ENCODE assay signal across 8 cellular contexts in genomic region chr7:1457949-1458675, GRCh38. TPM values are rescaled to one million over a fixed set of nuclear protein-coding genes. Genes with fewer than 3 reads are reported as not detected.
DNase-seq lines count a peak whose midpoint lies in the region; ATAC-seq and TF ChIP-seq lines count a peak whose summit lies in the region.

No MANE protein-coding gene starts in this region.

- no peaks in the 10 kb centered on the region for H3K27me3 ChIP-seq in mucosa of stomach (ENCODE audit: control insufficient read depth, insufficient read depth, low read length)

- H3K9ac ChIP-seq in mucosa of stomach (ENCODE audit: low read length), result peak overlapping the region; percentile 77

- peaks cover 79% of the 10 kb centered on the region for H3K4me1 ChIP-seq in mucosa of stomach (ENCODE audit: control insufficient read depth, insufficient read depth, low read length)

- no peak for TF ChIP-seq POLR2A in GM18505 (IDR thresholded peaks at IDR 0.05; ENCODE audit: borderline replicate concordance, extremely low read depth, insufficient read depth, insufficient read length)

- H3K27ac ChIP-seq in caudate nucleus (ENCODE audit: low read depth, low read length), result peak overlapping the region; percentile 52

- in situ Hi-C loops in GM13976 (cut with MboI; ENCODE audit: low sequenced_read_pairs, unreplicated experiment), result no loop called here

- intact Hi-C loops in sciatic nerve (cut with DNase I), result no loop called here

- ATAC-seq in GM18505 (IDR thresholded peaks at IDR 0.05; ENCODE audit: unreplicated experiment), result no peak
- ATAC-seq in sciatic nerve, result no peak

- H3K9me3 ChIP-seq in mucosa of stomach (ENCODE audit: control insufficient read depth, low read length), result no peaks in the 10 kb centered on the region

- peak overlapping the region; percentile 92 for H3K4me3 ChIP-seq in AG09309 (ENCODE audit: control insufficient read depth, low read depth, low read length)
- H3K4me3 ChIP-seq in LNCaP clone FGC (ENCODE audit: low read depth, low read length), result peak overlapping the region; percentile 79
- peak overlapping the region; percentile 77 for H3K4me3 ChIP-seq in mucosa of stomach (ENCODE audit: low read length)

- H3K36me3 ChIP-seq in mucosa of stomach (ENCODE audit: control insufficient read depth, insufficient read depth, low read length), result no peaks in the 10 kb centered on the region

- DNase-seq in AG09309 (ENCODE audit: low read depth) (no peak), LNCaP clone FGC (ENCODE audit: low read depth) (no peak), caudate nucleus (lab: John Stamatoyannopoulos, UW) (peak in 5 of 61 donors; percentile 8 to 39 (median 27)), GM13976 (ENCODE audit: low spot score) (no peak), sciatic nerve (ENCODE audit: low spot score) (no peak)
- DNase-seq in stimulated activated CD4-positive, alpha-beta T cell treated with anti-CD3 and anti-CD28 coated beads, Interleukin-2, amount 100 ng/mL, for 24 hours, result no peak

- TF ChIP-seq CTCF in AG09309 (IDR thresholded peaks at IDR 0.05; ENCODE audit: control insufficient read depth, insufficient read depth, low read depth, low read length, missing control alignments) (no peak), LNCaP clone FGC (IDR thresholded peaks at IDR 0.05; ENCODE audit: control insufficient read depth, extremely low read depth, insufficient read depth) (no peak), GM13976 (IDR thresholded peaks at IDR 0.05; ENCODE audit: borderline replicate concordance, control extremely low read depth, extremely low read depth, insufficient read depth, missing control alignments) (no peak)

RNA-seq across cellular contexts. Expression of gene MICALL2, which starts 1.2 kb away (rescaled TPM):
- 127 TPM for total RNA-seq in sciatic nerve

RNA-seq across cellular contexts. Expression of gene INTS1, which starts 46.1 kb away (rescaled TPM):
- total RNA-seq in sciatic nerve, result 78.4 TPM
